1 cellular context compared by ENCODE assay signal in the genomic region with DNA sequence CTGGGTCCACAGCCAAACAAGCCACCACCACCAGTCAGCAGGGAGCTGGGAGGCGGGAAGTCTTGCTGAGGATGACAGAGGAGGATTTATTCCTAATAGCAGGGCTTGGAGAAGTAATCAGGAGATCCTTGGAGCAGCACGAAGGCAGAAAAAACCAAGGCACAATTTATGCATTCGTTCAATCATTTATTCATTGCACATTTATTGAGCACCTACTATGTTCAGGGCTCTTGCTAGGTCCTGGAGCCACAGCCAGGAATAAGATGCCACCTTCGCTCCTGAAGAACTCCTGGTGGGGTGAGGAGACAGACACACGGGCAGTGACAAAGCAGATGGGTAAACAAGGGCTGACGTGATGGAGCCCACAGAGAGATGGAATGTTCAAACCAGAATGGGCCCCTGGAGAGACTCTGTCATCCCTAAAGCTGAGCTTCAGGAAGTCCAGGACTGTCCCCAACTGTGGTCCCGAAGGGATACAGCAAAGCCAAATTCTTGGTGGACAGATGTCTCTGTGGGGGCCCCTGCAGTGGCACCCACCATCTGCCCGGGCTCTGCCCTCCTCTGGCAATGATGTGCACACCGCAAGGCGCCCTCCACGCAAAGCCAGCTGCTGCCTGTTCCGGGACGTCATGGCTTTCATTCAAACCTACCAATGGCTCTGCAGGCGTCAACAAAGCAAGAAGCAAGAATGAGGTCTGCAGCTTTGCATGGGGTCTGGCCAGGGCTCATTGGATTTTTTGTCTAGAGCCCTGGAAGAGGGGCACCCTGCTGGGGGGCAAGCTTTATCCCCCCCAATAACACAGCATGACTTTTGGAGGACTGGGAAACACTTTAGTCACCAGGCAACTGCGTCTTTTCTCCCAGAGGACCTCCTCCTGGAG.
TF ChIP-seq lines count a peak whose summit lies in the region.

No MANE protein-coding gene starts in this region.

TF ChIP-seq in GM23338, 12 proteins besides CTCF, POLR2A, EP300 and RAD21 (continued from another document):
- TF ChIP-seq, protein P1, sequence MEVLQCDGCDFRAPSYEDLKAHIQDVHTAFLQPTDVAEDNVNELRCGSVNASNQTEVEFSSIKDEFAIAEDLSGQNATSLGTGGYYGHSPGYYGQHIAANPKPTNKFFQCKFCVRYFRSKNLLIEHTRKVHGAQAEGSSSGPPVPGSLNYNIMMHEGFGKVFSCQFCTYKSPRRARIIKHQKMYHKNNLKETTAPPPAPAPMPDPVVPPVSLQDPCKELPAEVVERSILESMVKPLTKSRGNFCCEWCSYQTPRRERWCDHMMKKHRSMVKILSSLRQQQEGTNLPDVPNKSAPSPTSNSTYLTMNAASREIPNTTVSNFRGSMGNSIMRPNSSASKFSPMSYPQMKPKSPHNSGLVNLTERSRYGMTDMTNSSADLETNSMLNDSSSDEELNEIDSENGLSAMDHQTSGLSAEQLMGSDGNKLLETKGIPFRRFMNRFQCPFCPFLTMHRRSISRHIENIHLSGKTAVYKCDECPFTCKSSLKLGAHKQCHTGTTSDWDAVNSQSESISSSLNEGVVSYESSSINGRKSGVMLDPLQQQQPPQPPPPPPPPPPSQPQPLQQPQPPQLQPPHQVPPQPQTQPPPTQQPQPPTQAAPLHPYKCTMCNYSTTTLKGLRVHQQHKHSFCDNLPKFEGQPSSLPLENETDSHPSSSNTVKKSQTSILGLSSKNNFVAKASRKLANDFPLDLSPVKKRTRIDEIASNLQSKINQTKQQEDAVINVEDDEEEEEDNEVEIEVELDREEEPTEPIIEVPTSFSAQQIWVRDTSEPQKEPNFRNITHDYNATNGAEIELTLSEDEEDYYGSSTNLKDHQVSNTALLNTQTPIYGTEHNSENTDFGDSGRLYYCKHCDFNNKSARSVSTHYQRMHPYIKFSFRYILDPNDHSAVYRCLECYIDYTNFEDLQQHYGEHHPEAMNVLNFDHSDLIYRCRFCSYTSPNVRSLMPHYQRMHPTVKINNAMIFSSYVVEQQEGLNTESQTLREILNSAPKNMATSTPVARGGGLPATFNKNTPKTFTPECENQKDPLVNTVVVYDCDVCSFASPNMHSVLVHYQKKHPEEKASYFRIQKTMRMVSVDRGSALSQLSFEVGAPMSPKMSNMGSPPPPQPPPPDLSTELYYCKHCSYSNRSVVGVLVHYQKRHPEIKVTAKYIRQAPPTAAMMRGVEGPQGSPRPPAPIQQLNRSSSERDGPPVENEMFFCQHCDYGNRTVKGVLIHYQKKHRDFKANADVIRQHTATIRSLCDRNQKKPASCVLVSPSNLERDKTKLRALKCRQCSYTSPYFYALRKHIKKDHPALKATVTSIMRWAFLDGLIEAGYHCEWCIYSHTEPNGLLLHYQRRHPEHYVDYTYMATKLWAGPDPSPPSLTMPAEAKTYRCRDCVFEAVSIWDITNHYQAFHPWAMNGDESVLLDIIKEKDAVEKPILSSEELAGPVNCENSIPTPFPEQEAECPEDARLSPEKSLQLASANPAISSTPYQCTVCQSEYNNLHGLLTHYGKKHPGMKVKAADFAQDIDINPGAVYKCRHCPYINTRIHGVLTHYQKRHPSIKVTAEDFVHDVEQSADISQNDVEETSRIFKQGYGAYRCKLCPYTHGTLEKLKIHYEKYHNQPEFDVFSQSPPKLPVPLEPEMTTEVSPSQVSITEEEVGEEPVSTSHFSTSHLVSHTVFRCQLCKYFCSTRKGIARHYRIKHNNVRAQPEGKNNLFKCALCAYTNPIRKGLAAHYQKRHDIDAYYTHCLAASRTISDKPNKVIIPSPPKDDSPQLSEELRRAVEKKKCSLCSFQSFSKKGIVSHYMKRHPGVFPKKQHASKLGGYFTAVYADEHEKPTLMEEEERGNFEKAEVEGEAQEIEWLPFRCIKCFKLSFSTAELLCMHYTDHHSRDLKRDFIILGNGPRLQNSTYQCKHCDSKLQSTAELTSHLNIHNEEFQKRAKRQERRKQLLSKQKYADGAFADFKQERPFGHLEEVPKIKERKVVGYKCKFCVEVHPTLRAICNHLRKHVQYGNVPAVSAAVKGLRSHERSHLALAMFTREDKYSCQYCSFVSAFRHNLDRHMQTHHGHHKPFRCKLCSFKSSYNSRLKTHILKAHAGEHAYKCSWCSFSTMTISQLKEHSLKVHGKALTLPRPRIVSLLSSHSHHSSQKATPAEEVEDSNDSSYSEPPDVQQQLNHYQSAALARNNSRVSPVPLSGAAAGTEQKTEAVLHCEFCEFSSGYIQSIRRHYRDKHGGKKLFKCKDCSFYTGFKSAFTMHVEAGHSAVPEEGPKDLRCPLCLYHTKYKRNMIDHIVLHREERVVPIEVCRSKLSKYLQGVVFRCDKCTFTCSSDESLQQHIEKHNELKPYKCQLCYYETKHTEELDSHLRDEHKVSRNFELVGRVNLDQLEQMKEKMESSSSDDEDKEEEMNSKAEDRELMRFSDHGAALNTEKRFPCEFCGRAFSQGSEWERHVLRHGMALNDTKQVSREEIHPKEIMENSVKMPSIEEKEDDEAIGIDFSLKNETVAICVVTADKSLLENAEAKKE (CRISPR knock-in tag; IDR thresholded peaks at IDR 0.05) = no peak
- TF ChIP-seq STAT1 (IDR thresholded peaks at IDR 0.05; ENCODE audit: unreplicated experiment) = no peak
- no peak for TF ChIP-seq EZH2 (IDR thresholded peaks at IDR 0.05; ENCODE audit: low read depth, unreplicated experiment)
- TF ChIP-seq, protein P2, sequence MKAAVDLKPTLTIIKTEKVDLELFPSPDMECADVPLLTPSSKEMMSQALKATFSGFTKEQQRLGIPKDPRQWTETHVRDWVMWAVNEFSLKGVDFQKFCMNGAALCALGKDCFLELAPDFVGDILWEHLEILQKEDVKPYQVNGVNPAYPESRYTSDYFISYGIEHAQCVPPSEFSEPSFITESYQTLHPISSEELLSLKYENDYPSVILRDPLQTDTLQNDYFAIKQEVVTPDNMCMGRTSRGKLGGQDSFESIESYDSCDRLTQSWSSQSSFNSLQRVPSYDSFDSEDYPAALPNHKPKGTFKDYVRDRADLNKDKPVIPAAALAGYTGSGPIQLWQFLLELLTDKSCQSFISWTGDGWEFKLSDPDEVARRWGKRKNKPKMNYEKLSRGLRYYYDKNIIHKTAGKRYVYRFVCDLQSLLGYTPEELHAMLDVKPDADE (IDR thresholded peaks at IDR 0.05) = no peak
- TF ChIP-seq ZNF331 (CRISPR knock-in tag; IDR thresholded peaks at IDR 0.05; ENCODE audit: low read depth) = no peak
- TF ChIP-seq CREB1 (CRISPR knock-in tag; IDR thresholded peaks at IDR 0.05; ENCODE audit: low read depth) = no peak
- TF ChIP-seq EZH2phosphoT487 (IDR thresholded peaks at IDR 0.05; ENCODE audit: unreplicated experiment) = no peak
- TF ChIP-seq, protein P3, sequence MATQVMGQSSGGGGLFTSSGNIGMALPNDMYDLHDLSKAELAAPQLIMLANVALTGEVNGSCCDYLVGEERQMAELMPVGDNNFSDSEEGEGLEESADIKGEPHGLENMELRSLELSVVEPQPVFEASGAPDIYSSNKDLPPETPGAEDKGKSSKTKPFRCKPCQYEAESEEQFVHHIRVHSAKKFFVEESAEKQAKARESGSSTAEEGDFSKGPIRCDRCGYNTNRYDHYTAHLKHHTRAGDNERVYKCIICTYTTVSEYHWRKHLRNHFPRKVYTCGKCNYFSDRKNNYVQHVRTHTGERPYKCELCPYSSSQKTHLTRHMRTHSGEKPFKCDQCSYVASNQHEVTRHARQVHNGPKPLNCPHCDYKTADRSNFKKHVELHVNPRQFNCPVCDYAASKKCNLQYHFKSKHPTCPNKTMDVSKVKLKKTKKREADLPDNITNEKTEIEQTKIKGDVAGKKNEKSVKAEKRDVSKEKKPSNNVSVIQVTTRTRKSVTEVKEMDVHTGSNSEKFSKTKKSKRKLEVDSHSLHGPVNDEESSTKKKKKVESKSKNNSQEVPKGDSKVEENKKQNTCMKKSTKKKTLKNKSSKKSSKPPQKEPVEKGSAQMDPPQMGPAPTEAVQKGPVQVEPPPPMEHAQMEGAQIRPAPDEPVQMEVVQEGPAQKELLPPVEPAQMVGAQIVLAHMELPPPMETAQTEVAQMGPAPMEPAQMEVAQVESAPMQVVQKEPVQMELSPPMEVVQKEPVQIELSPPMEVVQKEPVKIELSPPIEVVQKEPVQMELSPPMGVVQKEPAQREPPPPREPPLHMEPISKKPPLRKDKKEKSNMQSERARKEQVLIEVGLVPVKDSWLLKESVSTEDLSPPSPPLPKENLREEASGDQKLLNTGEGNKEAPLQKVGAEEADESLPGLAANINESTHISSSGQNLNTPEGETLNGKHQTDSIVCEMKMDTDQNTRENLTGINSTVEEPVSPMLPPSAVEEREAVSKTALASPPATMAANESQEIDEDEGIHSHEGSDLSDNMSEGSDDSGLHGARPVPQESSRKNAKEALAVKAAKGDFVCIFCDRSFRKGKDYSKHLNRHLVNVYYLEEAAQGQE (IDR thresholded peaks at IDR 0.05; ENCODE audit: unreplicated experiment) = no peak
TF ChIP-seq in GM23338: peak in this region for 0.
